8 cellular contexts compared by ENCODE assay signal in the genomic region with DNA sequence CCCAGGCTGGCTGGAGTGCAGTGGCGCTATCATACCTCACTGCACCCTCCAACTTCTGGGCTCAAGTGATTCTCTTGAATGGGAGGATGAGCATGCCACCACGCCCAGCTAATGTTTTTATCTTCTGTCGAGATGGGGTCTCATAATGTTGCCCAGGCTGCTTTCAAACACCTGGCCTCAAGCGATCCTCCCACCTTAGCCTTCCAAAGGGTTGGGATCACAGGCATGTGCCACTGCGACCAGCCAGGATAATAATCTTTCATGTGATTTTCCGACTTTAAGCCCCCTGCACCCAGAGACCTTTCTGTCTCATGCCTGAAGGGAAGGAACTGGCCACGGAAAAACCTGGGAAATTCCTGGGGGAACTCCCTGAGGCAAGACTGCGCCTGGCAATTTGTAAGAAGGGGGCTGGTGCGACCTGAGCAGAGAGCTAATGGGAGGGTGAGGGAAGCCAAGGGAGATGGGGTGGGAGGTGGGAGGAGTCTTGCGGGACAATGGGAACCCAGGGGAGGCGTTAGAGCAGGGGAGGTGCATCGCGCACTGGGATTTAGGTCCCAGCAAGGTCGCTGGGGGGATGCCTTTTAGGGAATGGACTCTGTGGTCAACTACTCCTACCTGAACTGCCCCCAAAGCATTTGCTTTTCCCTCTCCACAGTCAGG. TPM values are rescaled to one million over a fixed set of nuclear protein-coding genes. Genes with fewer than 3 reads are reported as not detected.
DNase-seq lines count a peak whose midpoint lies in the region; ATAC-seq and TF ChIP-seq lines count a peak whose summit lies in the region.

No MANE protein-coding gene starts in this region.

- no peaks in the 10 kb centered on the region for H3K27me3 ChIP-seq in neuronal stem cell (ENCODE audit: control insufficient read depth in 3 of 3, insufficient read depth in 3 of 3, low read depth in 1 of 3, low read length in 3 of 3)

- peak overlapping the region; percentile 96 for H2AFZ ChIP-seq in neuronal stem cell (ENCODE audit: low read length)

- peaks cover 2% of the 10 kb centered on the region for H3K9me3 Mint-ChIP-seq in Calu3 (ENCODE audit: low read depth, unreplicated experiment)

- DNase-seq in Calu3 = no peak
- peak; percentile 51 for DNase-seq in NCI-H1105 treated with DMSO at 0.1 percent for 48 hours (lab: John Stamatoyannopoulos, UW)
- DNase-seq in ecto neural progenitor cell (ENCODE audit: low spot score) = peak; percentile 70
- peak; percentile 65 for DNase-seq in neuronal stem cell (ENCODE audit: low spot score)
- DNase-seq in left lobe of liver (ENCODE audit: low spot score) = no peak
- DNase-seq in SKM-1 treated with dmso at 0.1 percent for 144 hours (lab: John Stamatoyannopoulos, UW; ENCODE audit: unreplicated experiment) = no peak
- DNase-seq in activated CD4-positive, CD25-positive, alpha-beta regulatory T cell treated with anti-CD3 and anti-CD28 coated beads, Interleukin-2, amount 50 U/mL, for 72 hours = no peak

- no peak overlapping the region for H3K4ac ChIP-seq in neuronal stem cell (ENCODE audit: low read length)

- no peaks in the 10 kb centered on the region for H3K9me3 ChIP-seq in neuronal stem cell (replicated peaks in 1 of 2; ENCODE audit: control insufficient read depth in 2 of 2, insufficient read depth in 1 of 2, low read depth in 1 of 2, low read length in 2 of 2)

- no peak overlapping the region for H4K91ac ChIP-seq in neuronal stem cell (ENCODE audit: low read depth, low read length, poor library complexity)

- CTCF ChIA-PET in Calu3 (lab: Charles Lee) = interaction anchor here (0.6 to 3.3 kb wide), 5 partner anchors 61 to 1920 kb away, joined by 3 to 87 read pairs (median 6); partner anchors contain the start of genes RPL18A and SLC5A5

- no peak overlapping the region for H3K14ac ChIP-seq in neuronal stem cell (ENCODE audit: low read length)

- intact Hi-C loops in Calu3 (cut with micrococcal nuclease; ENCODE audit: unreplicated experiment) = loop anchor here (2.0 kb wide), 1 partner anchor 61 kb away; the partner anchor contains the start of gene SLC5A5

- no peak overlapping the region for H3K4me2 ChIP-seq in neuronal stem cell (ENCODE audit: insufficient read depth, low read length, poor library complexity, severe bottlenecking)

- H3K18ac ChIP-seq in neuronal stem cell (ENCODE audit: low read length) = no peak overlapping the region

- H3K4me3 ChIP-seq in neuronal stem cell (ENCODE audit: low read length in 2 of 2) = no peak overlapping the region

- no peak for TF ChIP-seq CTCF in Calu3 (IDR thresholded peaks at IDR 0.05; ENCODE audit: unreplicated experiment)

- H3K79me1 ChIP-seq in neuronal stem cell (ENCODE audit: low read depth, low read length) = peaks cover 5% of the 10 kb centered on the region

- H3K27ac Mint-ChIP-seq in Calu3 (ENCODE audit: unreplicated experiment) = no peak overlapping the region

- no peak overlapping the region for H2BK12ac ChIP-seq in neuronal stem cell (ENCODE audit: low read length)

- no peak overlapping the region for H2AK5ac ChIP-seq in neuronal stem cell (ENCODE audit: low read depth, low read length)

- no peak for ATAC-seq in HG03469 (IDR thresholded peaks at IDR 0.05; ENCODE audit: unreplicated experiment)
- ATAC-seq in left lobe of liver = no peak

- no peak overlapping the region for H4K8ac ChIP-seq in neuronal stem cell (ENCODE audit: low read depth, low read length)

- H2BK5ac ChIP-seq in neuronal stem cell (ENCODE audit: low read length) = no peak overlapping the region

- no TSS peak for BruUV-seq in Calu3 (replicated peaks; lab: Mats Ljungman, UMichigan)

- H2BK120ac ChIP-seq in neuronal stem cell (ENCODE audit: low read depth, low read length) = no peak overlapping the region

- H3K36me3 Mint-ChIP-seq in Calu3 (ENCODE audit: insufficient read depth, unreplicated experiment) = peaks cover 17% of the 10 kb centered on the region

- H3K4me3 Mint-ChIP-seq in Calu3 (ENCODE audit: low read depth, unreplicated experiment) = peak overlapping the region; percentile 93

- H3K27ac ChIP-seq in neuronal stem cell (replicated peaks; ENCODE audit: low read length) = peak overlapping the region; percentile 65

- WGBS in neuronal stem cell (ENCODE audit: extremely low coverage in 2 of 2, insufficient read length in 2 of 2, insufficient replicate concordance in 1 of 2), 2 donors = no CpG with 5 or more reads among the region's 14 CpGs

- H3K23ac ChIP-seq in neuronal stem cell (ENCODE audit: low read depth, low read length, poor library complexity) = no peak overlapping the region

- peaks cover 8% of the 10 kb centered on the region for H3K4me1 Mint-ChIP-seq in Calu3 (ENCODE audit: low read depth, unreplicated experiment)

- peaks cover 6 to 11% of the 10 kb centered on the region in 2 donors for H3K4me1 ChIP-seq in neuronal stem cell (ENCODE audit: control insufficient read depth in 2 of 2, insufficient read depth in 1 of 2, low read depth in 1 of 2, low read length in 2 of 2)

- H3K36me3 ChIP-seq in neuronal stem cell (replicated peaks in 1 of 2; ENCODE audit: control insufficient read depth in 2 of 2, insufficient read depth in 2 of 2, low read length in 2 of 2) = peaks cover 0 to 4% of the 10 kb centered on the region in 2 donors

- no peak overlapping the region for H3K9ac ChIP-seq in neuronal stem cell (ENCODE audit: low read depth, low read length, poor library complexity)

- peaks cover 8% of the 10 kb centered on the region for H3K27me3 Mint-ChIP-seq in Calu3 (ENCODE audit: unreplicated experiment)

- no peak overlapping the region for H2BK15ac ChIP-seq in neuronal stem cell (ENCODE audit: low read length)

RNA-seq across cellular contexts. Expression of gene CCDC124, which starts 1.2 kb away (rescaled TPM):
- 51.1 and 53.4 TPM in 2 replicates for total RNA-seq in Calu3 (2022)
- polyA plus RNA-seq in neuronal stem cell (2013, experiment 1 of 2) = 88.1 TPM
- 85.6 TPM for polyA plus RNA-seq in neuronal stem cell (2013, experiment 2 of 2)
- 31.6 TPM for total RNA-seq in left lobe of liver

RNA-seq across cellular contexts. Expression of gene KCNN1, which starts 35.2 kb away (rescaled TPM):
- total RNA-seq in Calu3 (2022) (not detected in 2 replicates), left lobe of liver (not detected)
- polyA plus RNA-seq in neuronal stem cell (2013, experiment 1 of 2) = 8.4 TPM
- polyA plus RNA-seq in neuronal stem cell (2013, experiment 2 of 2) = 7.4 TPM

RNA-seq across cellular contexts. Expression of gene SLC5A5, which starts 59.9 kb away (rescaled TPM):
- total RNA-seq in Calu3 (2022) (not detected in 2 replicates), left lobe of liver (not detected)
- 0.08 TPM for polyA plus RNA-seq in neuronal stem cell (2013, experiment 1 of 2)
- 0.19 TPM for polyA plus RNA-seq in neuronal stem cell (2013, experiment 2 of 2)

Comparison
In these comparisons a context has a peak if more than half of its experiments do, and no peak if none do; other contexts are left out.
1. DNase-seq: peak in NCI-H1105 treated with DMSO at 0.1 percent for 48 hours (single experiment), ecto neural progenitor cell (single experiment) and neuronal stem cell (single experiment); none in Calu3 (single experiment), left lobe of liver (single experiment), SKM-1 treated with dmso at 0.1 percent for 144 hours (single experiment) and activated CD4-positive, CD25-positive, alpha-beta regulatory T cell treated with anti-CD3 and anti-CD28 coated beads, Interleukin-2, amount 50 U/mL, for 72 hours (single experiment).